Comparison of ENCODE assay signal across 16 cellular contexts in genomic region chr12:57800965-57801364, GRCh38. TPM values are rescaled to one million over a fixed set of nuclear protein-coding genes. Genes with fewer than 3 reads are reported as not detected.
DNase-seq lines count a peak whose midpoint lies in the region; ATAC-seq, FAIRE-seq and TF ChIP-seq lines count a peak whose summit lies in the region.
"Had no signal": no experiment of that assay in that cellular context is flagged by ENCODE, and none has a peak within 500 bp of the region (broad histone marks: within the 10 kb centered on the region; RNA-seq: fewer than 3 reads in every experiment).

No MANE protein-coding gene starts in this region.

- no peaks in the 10 kb centered on the region for H4K20me1 ChIP-seq in astrocyte (ENCODE audit: insufficient read depth, low read length)

- H3K4me2 ChIP-seq in astrocyte (ENCODE audit: low read length) = no peak overlapping the region
- H3K4me2 ChIP-seq: BLaER1 treated with 17β-estradiol and CSF1 and Interleukin-3, amounts not matched to agents 10 nM and 100 nM had no signal

- no peak for ATAC-seq in activated naive CD8-positive, alpha-beta T cell treated with anti-CD3 and anti-CD28 coated beads, Interleukin-2, amount 50 U/mL, for 24 hours
- no peak for ATAC-seq in stimulated activated naive B cell treated with anti-CD40 and anti-IgM and Interleukin-4, amounts not matched to agents 10 μg/mL and 1 μg/mL and 100 μg/mL, for 72 hours (replicated peaks)
- ATAC-seq: CD8-positive, alpha-beta T cell had no signal

- no peak for DNase-seq in activated CD4-positive, alpha-beta T cell treated with anti-CD3 and anti-CD28 coated beads, Interleukin-2, amount 10 ng/mL, durations not matched to agents 24 days and 14 days
- no peak for DNase-seq in activated CD4-positive, alpha-beta T cell treated with anti-CD3 and anti-CD28 coated beads for 4 hours
- DNase-seq in activated naive CD8-positive, alpha-beta T cell treated with anti-CD3 and anti-CD28 coated beads, Interleukin-2, amount 50 U/mL, for 24 hours = no peak
- DNase-seq in activated naive CD8-positive, alpha-beta T cell treated with anti-CD3 and anti-CD28 coated beads for 36 hours = no peak
- no peak for DNase-seq in astrocyte (ENCODE audit: low read depth)
- DNase-seq in stimulated activated naive B cell treated with anti-CD40 and anti-IgM and Interleukin-4, amounts not matched to agents 10 μg/mL and 1 μg/mL and 100 μg/mL, for 72 hours = no peak
- DNase-seq in NCI-H345 treated with DMSO at 0.1 percent for 48 hours (lab: John Stamatoyannopoulos, UW; ENCODE audit: unreplicated experiment) = no peak
- DNase-seq: Calu3; CD8-positive, alpha-beta T cell; DMS79 treated with DMSO at 0.1 percent for 48 hours; GF-D8; H9 had no signal

- no peaks in the 10 kb centered on the region for H3K79me2 ChIP-seq in astrocyte (ENCODE audit: insufficient read depth, low read length)

- H3K4me1 Mint-ChIP-seq in activated CD4-positive, alpha-beta T cell treated with anti-CD3 and anti-CD28 coated beads, Interleukin-2, amount 10 ng/mL, durations not matched to agents 24 days and 14 days = peaks cover 2% of the 10 kb centered on the region
- H3K4me1 Mint-ChIP-seq in activated naive CD8-positive, alpha-beta T cell treated with anti-CD3 and anti-CD28 coated beads, Interleukin-2, amount 50 U/mL, for 24 hours = peaks cover 3% of the 10 kb centered on the region
- H3K4me1 Mint-ChIP-seq in activated naive CD8-positive, alpha-beta T cell treated with anti-CD3 and anti-CD28 coated beads for 36 hours = peaks cover 7% of the 10 kb centered on the region
- H3K4me1 Mint-ChIP-seq in astrocyte (ENCODE audit: low read depth, unreplicated experiment) = no peaks in the 10 kb centered on the region
- H3K4me1 Mint-ChIP-seq in stimulated activated naive B cell treated with anti-CD40 and anti-IgM and Interleukin-4, amounts not matched to agents 10 μg/mL and 1 μg/mL and 100 μg/mL, for 72 hours = no peaks in the 10 kb centered on the region
- H3K4me1 Mint-ChIP-seq: B cell had no signal

- peaks cover 32% of the 10 kb centered on the region for H3K36me3 Mint-ChIP-seq in activated CD4-positive, alpha-beta T cell treated with anti-CD3 and anti-CD28 coated beads, Interleukin-2, amount 10 ng/mL, durations not matched to agents 24 days and 14 days (ENCODE audit: low read depth)
- H3K36me3 Mint-ChIP-seq in activated naive CD8-positive, alpha-beta T cell treated with anti-CD3 and anti-CD28 coated beads, Interleukin-2, amount 50 U/mL, for 24 hours (ENCODE audit: low read depth) = peaks cover 19% of the 10 kb centered on the region
- H3K36me3 Mint-ChIP-seq in activated naive CD8-positive, alpha-beta T cell treated with anti-CD3 and anti-CD28 coated beads for 36 hours = peaks cover 11% of the 10 kb centered on the region
- H3K36me3 Mint-ChIP-seq in astrocyte (ENCODE audit: low read depth, unreplicated experiment) = peaks cover 12% of the 10 kb centered on the region
- H3K36me3 Mint-ChIP-seq in stimulated activated naive B cell treated with anti-CD40 and anti-IgM and Interleukin-4, amounts not matched to agents 10 μg/mL and 1 μg/mL and 100 μg/mL, for 72 hours = peaks cover 14 to 34% of the 10 kb centered on the region in 2 donors

- H3K4me3 ChIP-seq in astrocyte (ENCODE audit: insufficient read depth, low read depth, low read length) = no peak overlapping the region
- H3K4me3 ChIP-seq: BLaER1 treated with 17β-estradiol and CSF1 and Interleukin-3, amounts not matched to agents 10 nM and 100 nM had no signal

- TF ChIP-seq CTCF in astrocyte (IDR thresholded peaks at IDR 0.05; ENCODE audit: insufficient read depth, low read depth, low read length) = no peak

- no peaks in the 10 kb centered on the region for H3K4me1 ChIP-seq in astrocyte (ENCODE audit: insufficient read depth, low read length)

- peaks cover 17% of the 10 kb centered on the region for H3K36me3 ChIP-seq in astrocyte (ENCODE audit: insufficient read depth, low read length)

- no peak overlapping the region for H3K27ac ChIP-seq in astrocyte (ENCODE audit: low read depth, low read length)
- H3K27ac ChIP-seq: BLaER1 treated with 17β-estradiol and CSF1 and Interleukin-3, amounts not matched to agents 10 nM and 100 nM had no signal

- no peak overlapping the region for H3K9ac ChIP-seq in astrocyte (ENCODE audit: low read length)
- H3K9ac ChIP-seq: BLaER1 treated with 17β-estradiol and CSF1 and Interleukin-3, amounts not matched to agents 10 nM and 100 nM had no signal

- peak overlapping the region; percentile 29 for H3K27ac Mint-ChIP-seq in activated CD4-positive, alpha-beta T cell treated with anti-CD3 and anti-CD28 coated beads, Interleukin-2, amount 10 ng/mL, durations not matched to agents 24 days and 14 days
- peak overlapping the region; percentile 7 for H3K27ac Mint-ChIP-seq in activated naive CD8-positive, alpha-beta T cell treated with anti-CD3 and anti-CD28 coated beads, Interleukin-2, amount 50 U/mL, for 24 hours
- H3K27ac Mint-ChIP-seq in activated naive CD8-positive, alpha-beta T cell treated with anti-CD3 and anti-CD28 coated beads for 36 hours = no peak overlapping the region
- peak overlapping the region; percentile 4 for H3K27ac Mint-ChIP-seq in astrocyte (ENCODE audit: unreplicated experiment)
- H3K27ac Mint-ChIP-seq in stimulated activated naive B cell treated with anti-CD40 and anti-IgM and Interleukin-4, amounts not matched to agents 10 μg/mL and 1 μg/mL and 100 μg/mL, for 72 hours = peak overlapping the region; percentile 37
- H3K27ac Mint-ChIP-seq: B cell; CD8-positive, alpha-beta T cell had no signal

- H3K27me3 Mint-ChIP-seq in activated CD4-positive, alpha-beta T cell treated with anti-CD3 and anti-CD28 coated beads, Interleukin-2, amount 10 ng/mL, durations not matched to agents 24 days and 14 days = no peaks in the 10 kb centered on the region
- H3K27me3 Mint-ChIP-seq in activated naive CD8-positive, alpha-beta T cell treated with anti-CD3 and anti-CD28 coated beads, Interleukin-2, amount 50 U/mL, for 24 hours = no peaks in the 10 kb centered on the region
- no peaks in the 10 kb centered on the region for H3K27me3 Mint-ChIP-seq in activated naive CD8-positive, alpha-beta T cell treated with anti-CD3 and anti-CD28 coated beads for 36 hours
- H3K27me3 Mint-ChIP-seq in astrocyte (ENCODE audit: low read depth, unreplicated experiment) = no peaks in the 10 kb centered on the region
- H3K27me3 Mint-ChIP-seq in stimulated activated naive B cell treated with anti-CD40 and anti-IgM and Interleukin-4, amounts not matched to agents 10 μg/mL and 1 μg/mL and 100 μg/mL, for 72 hours = no peaks in the 10 kb centered on the region
- H3K27me3 Mint-ChIP-seq: B cell had no signal

- H2AFZ ChIP-seq in astrocyte (ENCODE audit: low read depth, low read length) = no peak overlapping the region

- H3K9me3 Mint-ChIP-seq in activated CD4-positive, alpha-beta T cell treated with anti-CD3 and anti-CD28 coated beads, Interleukin-2, amount 10 ng/mL, durations not matched to agents 24 days and 14 days = no peaks in the 10 kb centered on the region
- H3K9me3 Mint-ChIP-seq in activated naive CD8-positive, alpha-beta T cell treated with anti-CD3 and anti-CD28 coated beads, Interleukin-2, amount 50 U/mL, for 24 hours = no peaks in the 10 kb centered on the region
- H3K9me3 Mint-ChIP-seq in activated naive CD8-positive, alpha-beta T cell treated with anti-CD3 and anti-CD28 coated beads for 36 hours = no peaks in the 10 kb centered on the region
- no peaks in the 10 kb centered on the region for H3K9me3 Mint-ChIP-seq in astrocyte (ENCODE audit: unreplicated experiment)
- H3K9me3 Mint-ChIP-seq in stimulated activated naive B cell treated with anti-CD40 and anti-IgM and Interleukin-4, amounts not matched to agents 10 μg/mL and 1 μg/mL and 100 μg/mL, for 72 hours = no peaks in the 10 kb centered on the region
- H3K9me3 Mint-ChIP-seq: CD8-positive, alpha-beta T cell; H9 had no signal

- H3K9me3 ChIP-seq in astrocyte (ENCODE audit: insufficient read depth, low read depth, low read length) = no peaks in the 10 kb centered on the region
- H3K9me3 ChIP-seq: BLaER1 treated with 17β-estradiol and CSF1 and Interleukin-3, amounts not matched to agents 10 nM and 100 nM had no signal

- H3K27me3 ChIP-seq in astrocyte (ENCODE audit: insufficient read depth, low read length) = no peaks in the 10 kb centered on the region
- H3K27me3 ChIP-seq: BLaER1 treated with 17β-estradiol and CSF1 and Interleukin-3, amounts not matched to agents 10 nM and 100 nM had no signal

- no peak overlapping the region for H3K4me3 Mint-ChIP-seq in activated CD4-positive, alpha-beta T cell treated with anti-CD3 and anti-CD28 coated beads, Interleukin-2, amount 10 ng/mL, durations not matched to agents 24 days and 14 days
- H3K4me3 Mint-ChIP-seq in activated naive CD8-positive, alpha-beta T cell treated with anti-CD3 and anti-CD28 coated beads, Interleukin-2, amount 50 U/mL, for 24 hours = no peak overlapping the region
- H3K4me3 Mint-ChIP-seq in activated naive CD8-positive, alpha-beta T cell treated with anti-CD3 and anti-CD28 coated beads for 36 hours = no peak overlapping the region
- no peak overlapping the region for H3K4me3 Mint-ChIP-seq in astrocyte (ENCODE audit: unreplicated experiment)
- H3K4me3 Mint-ChIP-seq in stimulated activated naive B cell treated with anti-CD40 and anti-IgM and Interleukin-4, amounts not matched to agents 10 μg/mL and 1 μg/mL and 100 μg/mL, for 72 hours = no peak overlapping the region
- H3K4me3 Mint-ChIP-seq: B cell; CD8-positive, alpha-beta T cell; H9 had no signal

- no peak for FAIRE-seq in astrocyte (lab: Jason Lieb, UNC)
- FAIRE-seq: H1, HTR-8/SVneo had no signal

- intact Hi-C loops in activated CD4-positive, alpha-beta T cell treated with anti-CD3 and anti-CD28 coated beads, Interleukin-2, amount 10 ng/mL, durations not matched to agents 24 days and 14 days (cut with micrococcal nuclease) = no loop called here

RNA-seq across cellular contexts. Expression of gene AVIL, which starts 17.6 kb away (rescaled TPM):
- total RNA-seq in activated CD4-positive, alpha-beta T cell treated with anti-CD3 and anti-CD28 coated beads, Interleukin-2, amount 10 ng/mL, durations not matched to agents 24 days and 14 days = 1.2 and 1.9 TPM in 2 replicates
- 1 to 10 TPM; 1.2 to 1.8 TPM for total RNA-seq in activated naive CD8-positive, alpha-beta T cell treated with anti-CD3 and anti-CD28 coated beads for 36 hours
- total RNA-seq in astrocyte = 2.5 and 3.2 TPM in 2 replicates

RNA-seq across cellular contexts. Expression of gene TSFM, which starts 18.4 kb away (rescaled TPM):
- 62.5 and 64.3 TPM in 2 replicates for total RNA-seq in activated CD4-positive, alpha-beta T cell treated with anti-CD3 and anti-CD28 coated beads, Interleukin-2, amount 10 ng/mL, durations not matched to agents 24 days and 14 days
- 10 to 100 TPM; 67.7 to 74.7 TPM for total RNA-seq in activated naive CD8-positive, alpha-beta T cell treated with anti-CD3 and anti-CD28 coated beads for 36 hours
- total RNA-seq in astrocyte = 26.6 and 30.0 TPM in 2 replicates

RNA-seq across cellular contexts. Expression of gene EEF1AKMT3, which starts 28.6 kb away (rescaled TPM):
- 5.2 and 6.1 TPM in 2 replicates for total RNA-seq in activated CD4-positive, alpha-beta T cell treated with anti-CD3 and anti-CD28 coated beads, Interleukin-2, amount 10 ng/mL, durations not matched to agents 24 days and 14 days
- total RNA-seq in activated naive CD8-positive, alpha-beta T cell treated with anti-CD3 and anti-CD28 coated beads for 36 hours = 1 to 10 TPM; 3.7 to 3.9 TPM
- 8.1 and 11.6 TPM in 2 replicates for total RNA-seq in astrocyte

RNA-seq across cellular contexts. Expression of gene METTL1, which starts 29.1 kb away (rescaled TPM):
- total RNA-seq in activated CD4-positive, alpha-beta T cell treated with anti-CD3 and anti-CD28 coated beads, Interleukin-2, amount 10 ng/mL, durations not matched to agents 24 days and 14 days = 72.2 and 79.8 TPM in 2 replicates
- total RNA-seq in activated naive CD8-positive, alpha-beta T cell treated with anti-CD3 and anti-CD28 coated beads for 36 hours = 10 to 100 TPM; 59.6 to 60.1 TPM
- 21.1 and 25.7 TPM in 2 replicates for total RNA-seq in astrocyte

RNA-seq across cellular contexts. Expression of gene CYP27B1, which starts 34.1 kb away (rescaled TPM):
- total RNA-seq in activated CD4-positive, alpha-beta T cell treated with anti-CD3 and anti-CD28 coated beads, Interleukin-2, amount 10 ng/mL, durations not matched to agents 24 days and 14 days = 12.3 and 12.7 TPM in 2 replicates
- total RNA-seq in activated naive CD8-positive, alpha-beta T cell treated with anti-CD3 and anti-CD28 coated beads for 36 hours = 10 to 100 TPM in 1 of 2 experiments, 1 to 10 TPM in 1; 9.6 to 12.0 TPM
- total RNA-seq in astrocyte = 1.5 TPM in 2 replicates
